ENCODE assay signal across 13 cellular contexts in genomic region chr7:16062269-16062668, GRCh38.
DNase-seq lines count a peak whose midpoint lies in the region; ATAC-seq and TF ChIP-seq lines count a peak whose summit lies in the region.
"Had no signal": no experiment of that assay in that cellular context is flagged by ENCODE, and none has a peak within 500 bp of the region (broad histone marks: within the 10 kb centered on the region; RNA-seq: fewer than 3 reads in every experiment).

No MANE protein-coding gene starts in this region.

- H3K27ac ChIP-seq in SJCRH30 (peak overlapping the region; percentile 16), psoas muscle (peak overlapping the region; percentile 41), substantia nigra (ENCODE audit: low read depth, low read length, poor library complexity, severe bottlenecking) (no peak overlapping the region), upper lobe of right lung (no peak overlapping the region), caudate nucleus (ENCODE audit: low read depth, low read length) (no peak overlapping the region)

- H3K36me3 ChIP-seq in SJCRH30 (no peaks in the 10 kb centered on the region), psoas muscle (ENCODE audit: insufficient read depth in 1 of 2, low read depth in 1 of 2) (no peaks in the 10 kb centered on the region), upper lobe of right lung (no peaks in the 10 kb centered on the region)

- WGBS in psoas muscle, 3 donors: 22 to 59% (median 31%) methylated on average over 1 of the region's 1 CpG

- intact Hi-C loops in psoas muscle (cut with DNase I): loop anchor here (10.0 kb wide), 2 partner anchors 317 to 377 kb away; partner anchors contain the start of gene MEOX2 (in 1 of the 2)
- intact Hi-C loops in upper lobe of right lung (cut with DNase I): no loop called here

- peak; percentile 58 for DNase-seq in EH (ENCODE audit: low read depth)
- DNase-seq in SJCRH30: peak in 1 of 2 experiments; percentile 44
- peak; percentile 53 for DNase-seq in fibroblast of the aortic adventitia (ENCODE audit: low read depth)
- no peak for DNase-seq in psoas muscle
- DNase-seq in substantia nigra (lab: John Stamatoyannopoulos, UW): no peak
- DNase-seq in NK-92 treated with Interleukin-12 subunit alpha and Interleukin-12 subunit beta, amount 100 ng/mL, for 24 hours (lab: John Stamatoyannopoulos, UW): no peak
- DNase-seq in upper lobe of right lung: no peak
- no peak for DNase-seq in caudate nucleus (lab: John Stamatoyannopoulos, UW)
- DNase-seq: Calu3, cortex of kidney, NCI-H1092 treated with DMSO at 0.1 percent for 48 hours, NCI-H82, posterior cingulate gyrus had no signal

- H3K4me3 ChIP-seq in SJCRH30 (no peak overlapping the region), fibroblast of the aortic adventitia (ENCODE audit: low read depth, low read length) (no peak overlapping the region), psoas muscle (no peak overlapping the region), upper lobe of right lung (no peak overlapping the region)

- TF ChIP-seq CTCF in fibroblast of the aortic adventitia (IDR thresholded peaks at IDR 0.05; ENCODE audit: insufficient read depth, low read length) (no peak), psoas muscle (IDR thresholded peaks at IDR 0.05) (no peak), upper lobe of right lung (IDR thresholded peaks at IDR 0.05) (no peak)

- H3K4me1 ChIP-seq in SJCRH30 (peaks cover 31% of the 10 kb centered on the region), psoas muscle (peaks cover 6% of the 10 kb centered on the region), upper lobe of right lung (peaks cover 22% of the 10 kb centered on the region)

- H3K27me3 ChIP-seq in SJCRH30: no peaks in the 10 kb centered on the region
- H3K27me3 ChIP-seq in psoas muscle (ENCODE audit: insufficient read depth in 3 of 3, low read length in 2 of 3): no peaks in the 10 kb centered on the region
- no peaks in the 10 kb centered on the region for H3K27me3 ChIP-seq in upper lobe of right lung

- ATAC-seq in psoas muscle: no peak
- no peak for ATAC-seq in upper lobe of right lung

- H3K9me3 ChIP-seq in SJCRH30 (replicated peaks) (no peaks in the 10 kb centered on the region), psoas muscle (no peaks in the 10 kb centered on the region), upper lobe of right lung (no peaks in the 10 kb centered on the region)

Comparison
In these comparisons a context has a peak if more than half of its experiments do, and no peak if none do; other contexts are left out.
1. DNase-seq: peak in EH (single experiment) and fibroblast of the aortic adventitia (single experiment); none in psoas muscle (0 of 2), substantia nigra (0 of 49), NK-92 treated with Interleukin-12 subunit alpha and Interleukin-12 subunit beta, amount 100 ng/mL, for 24 hours (single experiment), upper lobe of right lung (single experiment) and caudate nucleus (0 of 61).
2. H3K27ac ChIP-seq: peak in SJCRH30 (single experiment) and psoas muscle (single experiment); none in substantia nigra (single experiment), upper lobe of right lung (single experiment) and caudate nucleus (single experiment).